In genomic region chr7:64905133-64905532, GRCh38 we compare ENCODE assay signal across 1 cellular context.
TF ChIP-seq lines count a peak whose summit lies in the region.

No MANE protein-coding gene starts in this region.

TF ChIP-seq in K562, 482 proteins besides CTCF, POLR2A, EP300 and RAD21 (continued from another document and continues in another):
- no peak for TF ChIP-seq AFF1 (IDR thresholded peaks at IDR 0.05; ENCODE audit: low read depth in 1 of 2, partially characterized antibody in 2 of 2)
- TF ChIP-seq ZKSCAN8 (CRISPR knock-in tag; IDR thresholded peaks at IDR 0.05): no peak
- peak; percentile 32; the same call in 1 of the 2 replicates for TF ChIP-seq CC2D1A (IDR thresholded peaks at IDR 0.05)
- TF ChIP-seq SMARCE1 (IDR thresholded peaks at IDR 0.05): no peak
- TF ChIP-seq, protein P1, sequence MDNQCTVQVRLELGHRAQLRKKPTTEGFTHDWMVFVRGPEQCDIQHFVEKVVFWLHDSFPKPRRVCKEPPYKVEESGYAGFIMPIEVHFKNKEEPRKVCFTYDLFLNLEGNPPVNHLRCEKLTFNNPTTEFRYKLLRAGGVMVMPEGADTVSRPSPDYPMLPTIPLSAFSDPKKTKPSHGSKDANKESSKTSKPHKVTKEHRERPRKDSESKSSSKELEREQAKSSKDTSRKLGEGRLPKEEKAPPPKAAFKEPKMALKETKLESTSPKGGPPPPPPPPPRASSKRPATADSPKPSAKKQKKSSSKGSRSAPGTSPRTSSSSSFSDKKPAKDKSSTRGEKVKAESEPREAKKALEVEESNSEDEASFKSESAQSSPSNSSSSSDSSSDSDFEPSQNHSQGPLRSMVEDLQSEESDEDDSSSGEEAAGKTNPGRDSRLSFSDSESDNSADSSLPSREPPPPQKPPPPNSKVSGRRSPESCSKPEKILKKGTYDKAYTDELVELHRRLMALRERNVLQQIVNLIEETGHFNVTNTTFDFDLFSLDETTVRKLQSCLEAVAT (IDR thresholded peaks at IDR 0.05): peak in 1 of 2 experiments; percentile 43; a peak in 1 of 4 replicates
- no peak for TF ChIP-seq SETDB1 (IDR thresholded peaks at IDR 0.05; ENCODE audit: low read length)
- TF ChIP-seq KDM2B (CRISPR knock-in tag; IDR thresholded peaks at IDR 0.05): no peak
- TF ChIP-seq CAMTA2 (CRISPR knock-in tag; conservative IDR thresholded peaks at IDR 0.05): no peak
- TF ChIP-seq, protein P2, sequence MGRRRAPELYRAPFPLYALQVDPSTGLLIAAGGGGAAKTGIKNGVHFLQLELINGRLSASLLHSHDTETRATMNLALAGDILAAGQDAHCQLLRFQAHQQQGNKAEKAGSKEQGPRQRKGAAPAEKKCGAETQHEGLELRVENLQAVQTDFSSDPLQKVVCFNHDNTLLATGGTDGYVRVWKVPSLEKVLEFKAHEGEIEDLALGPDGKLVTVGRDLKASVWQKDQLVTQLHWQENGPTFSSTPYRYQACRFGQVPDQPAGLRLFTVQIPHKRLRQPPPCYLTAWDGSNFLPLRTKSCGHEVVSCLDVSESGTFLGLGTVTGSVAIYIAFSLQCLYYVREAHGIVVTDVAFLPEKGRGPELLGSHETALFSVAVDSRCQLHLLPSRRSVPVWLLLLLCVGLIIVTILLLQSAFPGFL (CRISPR knock-in tag; IDR thresholded peaks at IDR 0.05): no peak
- TF ChIP-seq CLOCK (CRISPR knock-in tag; IDR thresholded peaks at IDR 0.05; ENCODE audit: borderline replicate concordance): no peak
- peak; percentile 26; the same call in 1 of the 2 replicates for TF ChIP-seq DPF2 (IDR thresholded peaks at IDR 0.05)
- no peak for TF ChIP-seq HNRNPH1 (optimal IDR thresholded peaks at IDR 0.05; ENCODE audit: low read depth, low read length)
- TF ChIP-seq, protein P3, sequence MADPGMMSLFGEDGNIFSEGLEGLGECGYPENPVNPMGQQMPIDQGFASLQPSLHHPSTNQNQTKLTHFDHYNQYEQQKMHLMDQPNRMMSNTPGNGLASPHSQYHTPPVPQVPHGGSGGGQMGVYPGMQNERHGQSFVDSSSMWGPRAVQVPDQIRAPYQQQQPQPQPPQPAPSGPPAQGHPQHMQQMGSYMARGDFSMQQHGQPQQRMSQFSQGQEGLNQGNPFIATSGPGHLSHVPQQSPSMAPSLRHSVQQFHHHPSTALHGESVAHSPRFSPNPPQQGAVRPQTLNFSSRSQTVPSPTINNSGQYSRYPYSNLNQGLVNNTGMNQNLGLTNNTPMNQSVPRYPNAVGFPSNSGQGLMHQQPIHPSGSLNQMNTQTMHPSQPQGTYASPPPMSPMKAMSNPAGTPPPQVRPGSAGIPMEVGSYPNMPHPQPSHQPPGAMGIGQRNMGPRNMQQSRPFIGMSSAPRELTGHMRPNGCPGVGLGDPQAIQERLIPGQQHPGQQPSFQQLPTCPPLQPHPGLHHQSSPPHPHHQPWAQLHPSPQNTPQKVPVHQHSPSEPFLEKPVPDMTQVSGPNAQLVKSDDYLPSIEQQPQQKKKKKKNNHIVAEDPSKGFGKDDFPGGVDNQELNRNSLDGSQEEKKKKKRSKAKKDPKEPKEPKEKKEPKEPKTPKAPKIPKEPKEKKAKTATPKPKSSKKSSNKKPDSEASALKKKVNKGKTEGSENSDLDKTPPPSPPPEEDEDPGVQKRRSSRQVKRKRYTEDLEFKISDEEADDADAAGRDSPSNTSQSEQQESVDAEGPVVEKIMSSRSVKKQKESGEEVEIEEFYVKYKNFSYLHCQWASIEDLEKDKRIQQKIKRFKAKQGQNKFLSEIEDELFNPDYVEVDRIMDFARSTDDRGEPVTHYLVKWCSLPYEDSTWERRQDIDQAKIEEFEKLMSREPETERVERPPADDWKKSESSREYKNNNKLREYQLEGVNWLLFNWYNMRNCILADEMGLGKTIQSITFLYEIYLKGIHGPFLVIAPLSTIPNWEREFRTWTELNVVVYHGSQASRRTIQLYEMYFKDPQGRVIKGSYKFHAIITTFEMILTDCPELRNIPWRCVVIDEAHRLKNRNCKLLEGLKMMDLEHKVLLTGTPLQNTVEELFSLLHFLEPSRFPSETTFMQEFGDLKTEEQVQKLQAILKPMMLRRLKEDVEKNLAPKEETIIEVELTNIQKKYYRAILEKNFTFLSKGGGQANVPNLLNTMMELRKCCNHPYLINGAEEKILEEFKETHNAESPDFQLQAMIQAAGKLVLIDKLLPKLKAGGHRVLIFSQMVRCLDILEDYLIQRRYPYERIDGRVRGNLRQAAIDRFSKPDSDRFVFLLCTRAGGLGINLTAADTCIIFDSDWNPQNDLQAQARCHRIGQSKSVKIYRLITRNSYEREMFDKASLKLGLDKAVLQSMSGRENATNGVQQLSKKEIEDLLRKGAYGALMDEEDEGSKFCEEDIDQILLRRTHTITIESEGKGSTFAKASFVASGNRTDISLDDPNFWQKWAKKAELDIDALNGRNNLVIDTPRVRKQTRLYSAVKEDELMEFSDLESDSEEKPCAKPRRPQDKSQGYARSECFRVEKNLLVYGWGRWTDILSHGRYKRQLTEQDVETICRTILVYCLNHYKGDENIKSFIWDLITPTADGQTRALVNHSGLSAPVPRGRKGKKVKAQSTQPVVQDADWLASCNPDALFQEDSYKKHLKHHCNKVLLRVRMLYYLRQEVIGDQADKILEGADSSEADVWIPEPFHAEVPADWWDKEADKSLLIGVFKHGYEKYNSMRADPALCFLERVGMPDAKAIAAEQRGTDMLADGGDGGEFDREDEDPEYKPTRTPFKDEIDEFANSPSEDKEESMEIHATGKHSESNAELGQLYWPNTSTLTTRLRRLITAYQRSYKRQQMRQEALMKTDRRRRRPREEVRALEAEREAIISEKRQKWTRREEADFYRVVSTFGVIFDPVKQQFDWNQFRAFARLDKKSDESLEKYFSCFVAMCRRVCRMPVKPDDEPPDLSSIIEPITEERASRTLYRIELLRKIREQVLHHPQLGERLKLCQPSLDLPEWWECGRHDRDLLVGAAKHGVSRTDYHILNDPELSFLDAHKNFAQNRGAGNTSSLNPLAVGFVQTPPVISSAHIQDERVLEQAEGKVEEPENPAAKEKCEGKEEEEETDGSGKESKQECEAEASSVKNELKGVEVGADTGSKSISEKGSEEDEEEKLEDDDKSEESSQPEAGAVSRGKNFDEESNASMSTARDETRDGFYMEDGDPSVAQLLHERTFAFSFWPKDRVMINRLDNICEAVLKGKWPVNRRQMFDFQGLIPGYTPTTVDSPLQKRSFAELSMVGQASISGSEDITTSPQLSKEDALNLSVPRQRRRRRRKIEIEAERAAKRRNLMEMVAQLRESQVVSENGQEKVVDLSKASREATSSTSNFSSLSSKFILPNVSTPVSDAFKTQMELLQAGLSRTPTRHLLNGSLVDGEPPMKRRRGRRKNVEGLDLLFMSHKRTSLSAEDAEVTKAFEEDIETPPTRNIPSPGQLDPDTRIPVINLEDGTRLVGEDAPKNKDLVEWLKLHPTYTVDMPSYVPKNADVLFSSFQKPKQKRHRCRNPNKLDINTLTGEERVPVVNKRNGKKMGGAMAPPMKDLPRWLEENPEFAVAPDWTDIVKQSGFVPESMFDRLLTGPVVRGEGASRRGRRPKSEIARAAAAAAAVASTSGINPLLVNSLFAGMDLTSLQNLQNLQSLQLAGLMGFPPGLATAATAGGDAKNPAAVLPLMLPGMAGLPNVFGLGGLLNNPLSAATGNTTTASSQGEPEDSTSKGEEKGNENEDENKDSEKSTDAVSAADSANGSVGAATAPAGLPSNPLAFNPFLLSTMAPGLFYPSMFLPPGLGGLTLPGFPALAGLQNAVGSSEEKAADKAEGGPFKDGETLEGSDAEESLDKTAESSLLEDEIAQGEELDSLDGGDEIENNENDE (IDR thresholded peaks at IDR 0.05; ENCODE audit: low read depth, low read length): no peak
- TF ChIP-seq ZNF696 (CRISPR knock-in tag; conservative IDR thresholded peaks at IDR 0.05): no peak
- TF ChIP-seq SAP30 (IDR thresholded peaks at IDR 0.05; ENCODE audit: borderline replicate concordance, insufficient read depth, low read depth, low read length, poor library complexity, severe bottlenecking): no peak
- TF ChIP-seq SAFB (IDR thresholded peaks at IDR 0.05; ENCODE audit: borderline replicate concordance, low read depth, low read length): no peak
- no peak for TF ChIP-seq PHB (CRISPR knock-in tag; IDR thresholded peaks at IDR 0.05)
- TF ChIP-seq ZNF764 (CRISPR knock-in tag; IDR thresholded peaks at IDR 0.05; ENCODE audit: low read depth): no peak
- peak; percentile 76 for TF ChIP-seq EGR1 (conservative IDR thresholded peaks at IDR 0.05)
- TF ChIP-seq KDM1A (IDR thresholded peaks at IDR 0.05): peak; percentile 21 to 41; a peak in 1 of 4 replicates
- no peak for TF ChIP-seq NBN (IDR thresholded peaks at IDR 0.05; ENCODE audit: low read depth)
- TF ChIP-seq, protein P4, sequence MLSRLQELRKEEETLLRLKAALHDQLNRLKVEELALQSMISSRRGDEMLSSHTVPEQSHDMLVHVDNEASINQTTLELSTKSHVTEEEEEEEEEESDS (CRISPR knock-in tag; IDR thresholded peaks at IDR 0.05): no peak
- no peak for TF ChIP-seq ZNF584 (CRISPR knock-in tag; IDR thresholded peaks at IDR 0.05; ENCODE audit: low read depth)
- no peak for TF ChIP-seq PPARD (CRISPR knock-in tag; IDR thresholded peaks at IDR 0.05)
- TF ChIP-seq, protein P5, sequence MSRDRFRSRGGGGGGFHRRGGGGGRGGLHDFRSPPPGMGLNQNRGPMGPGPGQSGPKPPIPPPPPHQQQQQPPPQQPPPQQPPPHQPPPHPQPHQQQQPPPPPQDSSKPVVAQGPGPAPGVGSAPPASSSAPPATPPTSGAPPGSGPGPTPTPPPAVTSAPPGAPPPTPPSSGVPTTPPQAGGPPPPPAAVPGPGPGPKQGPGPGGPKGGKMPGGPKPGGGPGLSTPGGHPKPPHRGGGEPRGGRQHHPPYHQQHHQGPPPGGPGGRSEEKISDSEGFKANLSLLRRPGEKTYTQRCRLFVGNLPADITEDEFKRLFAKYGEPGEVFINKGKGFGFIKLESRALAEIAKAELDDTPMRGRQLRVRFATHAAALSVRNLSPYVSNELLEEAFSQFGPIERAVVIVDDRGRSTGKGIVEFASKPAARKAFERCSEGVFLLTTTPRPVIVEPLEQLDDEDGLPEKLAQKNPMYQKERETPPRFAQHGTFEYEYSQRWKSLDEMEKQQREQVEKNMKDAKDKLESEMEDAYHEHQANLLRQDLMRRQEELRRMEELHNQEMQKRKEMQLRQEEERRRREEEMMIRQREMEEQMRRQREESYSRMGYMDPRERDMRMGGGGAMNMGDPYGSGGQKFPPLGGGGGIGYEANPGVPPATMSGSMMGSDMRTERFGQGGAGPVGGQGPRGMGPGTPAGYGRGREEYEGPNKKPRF (IDR thresholded peaks at IDR 0.05; ENCODE audit: low read depth, low read length): no peak
- TF ChIP-seq CXXC5 (CRISPR knock-in tag; IDR thresholded peaks at IDR 0.05): peak; percentile 53; the same call in 1 of the 2 replicates
- TF ChIP-seq SUPT5H (IDR thresholded peaks at IDR 0.05): 0 out of 2 replicates have a peak, but pooled peaks have one; percentile 8
- TF ChIP-seq HIVEP1 (CRISPR knock-in tag; IDR thresholded peaks at IDR 0.05): no peak
- no peak for TF ChIP-seq ZNF75A (CRISPR knock-in tag; IDR thresholded peaks at IDR 0.05)
- TF ChIP-seq ZFX (CRISPR knock-in tag; IDR thresholded peaks at IDR 0.05): no peak
- TF ChIP-seq SMARCB1 (IDR thresholded peaks at IDR 0.05; ENCODE audit: insufficient read length, low read depth): no peak
- TF ChIP-seq ZNF384 (IDR thresholded peaks at IDR 0.05; ENCODE audit: low read depth, low read length): peak; percentile 85
- TF ChIP-seq ZBTB17 (CRISPR knock-in tag; IDR thresholded peaks at IDR 0.05): no peak
- TF ChIP-seq ZNF140 (CRISPR knock-in tag; IDR thresholded peaks at IDR 0.05): no peak
- no peak for TF ChIP-seq SRF (CRISPR knock-in tag; IDR thresholded peaks at IDR 0.05)
- TF ChIP-seq, protein P6, sequence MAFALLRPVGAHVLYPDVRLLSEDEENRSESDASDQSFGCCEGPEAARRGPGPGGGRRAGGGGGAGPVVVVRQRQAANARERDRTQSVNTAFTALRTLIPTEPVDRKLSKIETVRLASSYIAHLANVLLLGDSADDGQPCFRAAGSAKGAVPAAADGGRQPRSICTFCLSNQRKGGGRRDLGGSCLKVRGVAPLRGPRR (CRISPR knock-in tag; IDR thresholded peaks at IDR 0.05): no peak
